ENCODE assay signal across 20 cellular contexts in the genomic region with DNA sequence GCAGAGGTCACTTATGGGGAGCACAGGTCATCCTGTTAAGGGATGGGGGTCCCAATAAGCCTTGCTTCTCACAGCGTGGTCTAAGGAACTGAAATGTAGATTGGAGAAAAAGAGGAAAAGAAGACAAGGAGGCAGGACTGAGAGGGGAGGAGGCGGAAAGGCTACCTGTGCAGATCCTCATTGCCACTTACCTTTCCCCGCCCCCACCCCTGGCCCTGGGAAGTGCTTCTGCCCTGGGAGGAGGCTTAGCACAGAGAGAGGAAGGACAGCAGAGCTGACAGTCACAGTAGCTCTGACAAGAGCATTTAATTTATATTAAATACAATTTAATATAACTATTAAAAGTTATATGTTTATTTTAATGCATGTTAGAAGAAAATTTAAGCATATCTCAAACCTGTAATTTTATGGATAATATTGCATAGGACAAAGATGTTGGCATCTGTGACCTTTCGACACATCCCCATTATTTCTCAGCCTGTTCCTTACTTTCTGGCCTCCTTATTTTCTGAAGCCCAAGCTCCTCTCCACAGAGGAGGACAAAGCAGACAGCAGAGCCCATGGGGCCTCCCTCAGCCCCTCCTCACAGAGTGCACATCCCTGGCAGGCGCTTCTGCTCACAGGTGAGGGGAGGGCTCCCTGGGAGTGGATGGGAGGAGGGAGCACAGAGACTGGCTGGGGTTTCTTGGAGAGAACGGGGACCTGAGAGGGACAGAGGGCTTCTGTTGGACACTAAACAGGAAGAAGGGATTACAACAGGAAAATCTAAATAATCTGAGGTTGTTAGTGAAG. TPM values are rescaled to one million over a fixed set of nuclear protein-coding genes. Genes with fewer than 3 reads are reported as not detected.
A peak's percentile ranks its signal among the peaks of the same experiment; 100 is the strongest.
DNase-seq lines count a peak whose midpoint lies in the region; ATAC-seq lines count a peak whose summit lies in the region.
"Had no signal": no experiment of that assay in that cellular context is flagged by ENCODE, and none has a peak within 500 bp of the region (broad histone marks: within the 10 kb centered on the region; RNA-seq: fewer than 3 reads in every experiment).

No MANE protein-coding gene starts in this region.

- DNase-seq in activated CD4-positive, CD25-positive, alpha-beta regulatory T cell treated with anti-CD3 and anti-CD28 coated beads, Interleukin-2, amount 50 U/mL, for 72 hours = peak; percentile 14
- DNase-seq in activated CD4-positive, CD25-positive, alpha-beta regulatory T cell (lab: John Stamatoyannopoulos, UW) = no peak
- DNase-seq in COR-L47 (lab: John Stamatoyannopoulos, UW) (peak; percentile 29), NCI-H69 (lab: John Stamatoyannopoulos, UW) (peak; percentile 96), left lobe of liver (ENCODE audit: low spot score) (peak; percentile 7), anterior cingulate cortex (lab: John Stamatoyannopoulos, UW) (no peak), glomerular visceral epithelial cell (ENCODE audit: extremely low spot score) (no peak)
- DNase-seq: ACHN, Calu3, GOT3, IMR-90, NCI-H1694 treated with DMSO at 0.1 percent for 48 hours, NCI-H2081 treated with DMSO at 0.1 percent for 48 hours, NCI-H524, PC-9, RPMI8226, SHP77 had no signal

- no peak for ATAC-seq in left lobe of liver
- ATAC-seq: CD8-positive, alpha-beta T cell; HCT116 had no signal

RNA-seq across cellular contexts. Expression of a gene that starts 23.4 kb away (rescaled TPM):
- 0.40 TPM for total RNA-seq in left lobe of liver
- total RNA-seq: Calu3, Daoy, IMR-90, PC-9 had no signal

RNA-seq across cellular contexts. Expression of a gene that starts 27.5 kb away (rescaled TPM):
- 0.25 TPM for total RNA-seq in left lobe of liver
- total RNA-seq: Calu3; CD8-positive, alpha-beta T cell; Daoy; IMR-90; PC-9 had no signal

Comparison
In these comparisons a context has a peak if more than half of its experiments do, and no peak if none do; other contexts are left out.
1. DNase-seq: peak in activated CD4-positive, CD25-positive, alpha-beta regulatory T cell treated with anti-CD3 and anti-CD28 coated beads, Interleukin-2, amount 50 U/mL, for 72 hours (single experiment), COR-L47 (single experiment), NCI-H69 (single experiment) and left lobe of liver (single experiment); none in activated CD4-positive, CD25-positive, alpha-beta regulatory T cell (0 of 4), anterior cingulate cortex (0 of 58) and glomerular visceral epithelial cell (single experiment).